16 cellular contexts compared by ENCODE assay signal in genomic region chr9:106718996-106719395, GRCh38.
DNase-seq lines count a peak whose midpoint lies in the region; ATAC-seq and TF ChIP-seq lines count a peak whose summit lies in the region.
"Had no signal": no experiment of that assay in that cellular context is flagged by ENCODE, and none has a peak within 500 bp of the region (broad histone marks: within the 10 kb centered on the region; RNA-seq: fewer than 3 reads in every experiment).

No MANE protein-coding gene starts in this region.

- H3K9me3 Mint-ChIP-seq in CD14-positive monocyte: peaks cover 0 to 2% (median 0%) of the 10 kb centered on the region in 7 donors
- H3K9me3 Mint-ChIP-seq: activated naive CD8-positive, alpha-beta T cell treated with anti-CD3 and anti-CD28 coated beads for 36 hours; dendritic cell treated with granulocyte-macrophage colony-stimulating factor and Interleukin-4, amounts not matched to agents 40 ng/mL and 50 ng/mL, for 4 days had no signal

- no peak overlapping the region for H3K27ac Mint-ChIP-seq in CD14-positive monocyte
- H3K27ac Mint-ChIP-seq: activated naive CD8-positive, alpha-beta T cell treated with anti-CD3 and anti-CD28 coated beads for 36 hours; dendritic cell treated with granulocyte-macrophage colony-stimulating factor and Interleukin-4, amounts not matched to agents 40 ng/mL and 50 ng/mL, for 4 days had no signal

- H3K4me1 Mint-ChIP-seq in CD14-positive monocyte: no peaks in the 10 kb centered on the region
- H3K4me1 Mint-ChIP-seq: activated naive CD8-positive, alpha-beta T cell treated with anti-CD3 and anti-CD28 coated beads for 36 hours had no signal

- no peaks in the 10 kb centered on the region for H3K36me3 Mint-ChIP-seq in CD14-positive monocyte
- H3K36me3 Mint-ChIP-seq: activated naive CD8-positive, alpha-beta T cell treated with anti-CD3 and anti-CD28 coated beads for 36 hours had no signal

- H3K27me3 Mint-ChIP-seq in CD14-positive monocyte (ENCODE audit: low read depth in 3 of 3): no peaks in the 10 kb centered on the region
- H3K27me3 Mint-ChIP-seq: activated naive CD8-positive, alpha-beta T cell treated with anti-CD3 and anti-CD28 coated beads for 36 hours; dendritic cell treated with granulocyte-macrophage colony-stimulating factor and Interleukin-4, amounts not matched to agents 40 ng/mL and 50 ng/mL, for 4 days had no signal

- intact Hi-C loops in CD14-positive monocyte (cut with micrococcal nuclease): no loop called here

- peak; percentile 43 for DNase-seq in HS-27A (ENCODE audit: low read depth)
- DNase-seq in brain pericyte (ENCODE audit: low read depth, low spot score): peak; percentile 26
- DNase-seq in iris pigment epithelial cell (ENCODE audit: low read depth): peak; percentile 69
- no peak for DNase-seq in NCI-H128 (lab: John Stamatoyannopoulos, UW; ENCODE audit: unreplicated experiment)
- DNase-seq in activated CD4-positive, alpha-beta T cell treated with anti-CD3 and anti-CD28 coated beads, Interleukin-2, amount 50 U/mL, for 1 hour: no peak
- no peak for DNase-seq in CD14-positive monocyte (ENCODE audit: low spot score)
- DNase-seq: activated naive CD8-positive, alpha-beta T cell treated with anti-CD3 and anti-CD28 coated beads for 36 hours; Caco-2; head of caudate nucleus; KG1; left ventricle myocardium inferior; NCI-H1930; occipital lobe; SIG-M5 had no signal

- no peak overlapping the region for H3K4me3 Mint-ChIP-seq in CD14-positive monocyte
- H3K4me3 Mint-ChIP-seq: activated naive CD8-positive, alpha-beta T cell treated with anti-CD3 and anti-CD28 coated beads for 36 hours; dendritic cell treated with granulocyte-macrophage colony-stimulating factor and Interleukin-4, amounts not matched to agents 40 ng/mL and 50 ng/mL, for 4 days had no signal

- ATAC-seq in GM21529 (IDR thresholded peaks at IDR 0.05; ENCODE audit: unreplicated experiment): no peak

- TF ChIP-seq CTCF in CD14-positive monocyte (IDR thresholded peaks at IDR 0.05): no peak

Comparison
In these comparisons a context has a peak if more than half of its experiments do, and no peak if none do; other contexts are left out.
1. DNase-seq: peak in HS-27A (single experiment), brain pericyte (single experiment) and iris pigment epithelial cell (single experiment); none in NCI-H128 (single experiment), activated CD4-positive, alpha-beta T cell treated with anti-CD3 and anti-CD28 coated beads, Interleukin-2, amount 50 U/mL, for 1 hour (single experiment) and CD14-positive monocyte (single experiment).